1 cellular context compared by ENCODE assay signal in the genomic region with DNA sequence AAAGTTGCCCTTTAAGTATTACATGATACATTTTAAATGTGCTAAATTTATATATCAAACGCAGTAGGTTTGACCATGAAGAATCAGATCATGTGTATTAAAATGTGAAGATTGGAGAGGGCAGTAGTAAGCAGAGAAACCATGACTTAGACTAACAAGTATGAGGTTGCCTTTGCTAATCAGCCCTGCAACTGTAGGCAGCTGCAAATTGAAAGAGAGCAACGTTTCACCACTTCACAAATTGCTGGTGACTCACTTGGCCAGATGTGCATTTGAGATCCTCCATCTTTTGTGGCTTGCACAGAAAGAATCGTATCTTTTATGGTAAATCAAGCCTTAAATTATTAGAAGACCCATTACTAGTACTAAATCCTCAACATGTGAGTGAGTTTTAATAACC.
TF ChIP-seq lines count a peak whose summit lies in the region.

No MANE protein-coding gene starts in this region.

TF ChIP-seq in WTC11, 78 proteins besides CTCF, POLR2A, EP300 and RAD21 (continued from another document):
- TF ChIP-seq, protein P1, sequence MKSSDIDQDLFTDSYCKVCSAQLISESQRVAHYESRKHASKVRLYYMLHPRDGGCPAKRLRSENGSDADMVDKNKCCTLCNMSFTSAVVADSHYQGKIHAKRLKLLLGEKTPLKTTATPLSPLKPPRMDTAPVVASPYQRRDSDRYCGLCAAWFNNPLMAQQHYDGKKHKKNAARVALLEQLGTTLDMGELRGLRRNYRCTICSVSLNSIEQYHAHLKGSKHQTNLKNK (CRISPR knock-in tag; IDR thresholded peaks at IDR 0.05) = no peak
- TF ChIP-seq, protein P2, sequence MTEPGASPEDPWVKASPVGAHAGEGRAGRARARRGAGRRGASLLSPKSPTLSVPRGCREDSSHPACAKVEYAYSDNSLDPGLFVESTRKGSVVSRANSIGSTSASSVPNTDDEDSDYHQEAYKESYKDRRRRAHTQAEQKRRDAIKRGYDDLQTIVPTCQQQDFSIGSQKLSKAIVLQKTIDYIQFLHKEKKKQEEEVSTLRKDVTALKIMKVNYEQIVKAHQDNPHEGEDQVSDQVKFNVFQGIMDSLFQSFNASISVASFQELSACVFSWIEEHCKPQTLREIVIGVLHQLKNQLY (CRISPR knock-in tag; IDR thresholded peaks at IDR 0.05) = no peak
- TF ChIP-seq ARID4B (CRISPR knock-in tag; IDR thresholded peaks at IDR 0.05; ENCODE audit: borderline replicate concordance) (no peak), E2F1 (CRISPR knock-in tag; IDR thresholded peaks at IDR 0.05) (no peak), MXD4 (CRISPR knock-in tag; IDR thresholded peaks at IDR 0.05; ENCODE audit: borderline replicate concordance) (no peak), ZNF423 (CRISPR knock-in tag; IDR thresholded peaks at IDR 0.05) (no peak), NFE2L1 (CRISPR knock-in tag; IDR thresholded peaks at IDR 0.05) (no peak), RELA (CRISPR knock-in tag; IDR thresholded peaks at IDR 0.05; ENCODE audit: borderline replicate concordance) (no peak), SMAD4 (CRISPR knock-in tag; IDR thresholded peaks at IDR 0.05) (no peak), FOXP1 (CRISPR knock-in tag; IDR thresholded peaks at IDR 0.05; ENCODE audit: borderline replicate concordance) (no peak), ZBTB43 (CRISPR knock-in tag; IDR thresholded peaks at IDR 0.05) (no peak)
